10 cellular contexts compared by ENCODE assay signal in the genomic region with DNA sequence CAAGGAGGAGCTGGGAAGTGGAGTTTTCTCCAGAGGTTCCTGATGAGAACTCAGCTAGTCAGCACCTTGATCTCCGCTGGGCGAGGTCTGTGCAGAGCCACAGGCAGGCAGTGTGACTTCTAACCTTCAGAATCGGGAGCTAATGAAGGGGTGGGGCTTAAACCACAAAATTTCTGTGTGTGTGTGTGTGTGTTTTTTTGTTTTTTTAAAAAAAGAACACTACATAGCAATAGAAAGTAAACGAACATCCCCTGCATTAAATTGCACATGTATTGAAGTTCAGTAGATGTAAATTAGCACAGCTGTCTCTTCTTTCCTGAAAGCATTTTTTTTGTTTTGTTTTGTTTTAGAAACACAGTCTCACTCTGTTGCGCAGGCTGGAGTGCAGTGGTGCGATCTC. TPM values are rescaled to one million over a fixed set of nuclear protein-coding genes. Genes with fewer than 3 reads are reported as not detected.
DNase-seq lines count a peak whose midpoint lies in the region; ATAC-seq and TF ChIP-seq lines count a peak whose summit lies in the region.
"Had no signal": no experiment of that assay in that cellular context is flagged by ENCODE, and none has a peak within 500 bp of the region (broad histone marks: within the 10 kb centered on the region; RNA-seq: fewer than 3 reads in every experiment).

No MANE protein-coding gene starts in this region.

- no peaks in the 10 kb centered on the region for H3K27me3 Mint-ChIP-seq in activated naive CD8-positive, alpha-beta T cell

- H2AFZ ChIP-seq in DND-41 (ENCODE audit: low read depth, low read length) = no peak overlapping the region

- peaks cover 7% of the 10 kb centered on the region for H3K27me3 ChIP-seq in DND-41 (ENCODE audit: insufficient read depth, low read length, poor library complexity)

- H4K20me1 ChIP-seq in DND-41 (ENCODE audit: insufficient read depth, low read length) = no peaks in the 10 kb centered on the region

- H3K4me1 ChIP-seq in DND-41 (ENCODE audit: insufficient read depth, low read length) = peaks cover 16% of the 10 kb centered on the region

- no peaks in the 10 kb centered on the region for H3K36me3 ChIP-seq in DND-41 (ENCODE audit: insufficient read depth, low read length)

- DNase-seq in DND-41 (peak; percentile 32), DMS153 (lab: John Stamatoyannopoulos, UW) (no peak), COR-L47 (lab: John Stamatoyannopoulos, UW) (no peak), mesenteric fat pad (ENCODE audit: low spot score) (no peak)
- no peak for DNase-seq in stimulated activated naive CD4-positive, alpha-beta T cell treated with Interleukin-2 at 50 U/mL for 16 hours (lab: John Stamatoyannopoulos, UW)
- DNase-seq: NCI-H187 treated with DMSO at 0.1 percent for 48 hours, NCI-H774 had no signal

- no peaks in the 10 kb centered on the region for H3K9me3 ChIP-seq in DND-41 (ENCODE audit: insufficient read depth, low read length, severe bottlenecking)

- H3K4me3 ChIP-seq in DND-41 (ENCODE audit: low read depth in 1 of 2, low read length in 2 of 2) = no peak overlapping the region

- no peak for TF ChIP-seq CTCF in DND-41 (IDR thresholded peaks at IDR 0.05; ENCODE audit: borderline replicate concordance, extremely low read depth, low read length, poor library complexity, severe bottlenecking)

- ATAC-seq in DND-41 (ENCODE audit: insufficient read depth, low read depth) (peak; percentile 73), GM18867 (IDR thresholded peaks at IDR 0.05; ENCODE audit: unreplicated experiment) (peak; percentile 59), HG03354 (IDR thresholded peaks at IDR 0.05; ENCODE audit: poor library complexity, severe bottlenecking, unreplicated experiment) (peak; percentile 68)

- H3K4me1 Mint-ChIP-seq in activated naive CD8-positive, alpha-beta T cell (ENCODE audit: low read depth) = peaks cover 30% of the 10 kb centered on the region

- no peak overlapping the region for H3K9ac ChIP-seq in DND-41 (ENCODE audit: low read depth, low read length)

- no peak overlapping the region for H3K27ac ChIP-seq in DND-41 (ENCODE audit: low read length)

- H3K79me2 ChIP-seq in DND-41 (ENCODE audit: insufficient read depth, low read length) = no peaks in the 10 kb centered on the region

- H3K4me2 ChIP-seq in DND-41 (ENCODE audit: insufficient read depth, low read length) = no peak overlapping the region

- H3K4me3 Mint-ChIP-seq in activated naive CD8-positive, alpha-beta T cell = no peak overlapping the region

- H3K36me3 Mint-ChIP-seq in activated naive CD8-positive, alpha-beta T cell = no peaks in the 10 kb centered on the region

- H3K27ac Mint-ChIP-seq in activated naive CD8-positive, alpha-beta T cell = peak overlapping the region; percentile 88

- no peaks in the 10 kb centered on the region for H3K9me3 Mint-ChIP-seq in activated naive CD8-positive, alpha-beta T cell (ENCODE audit: low read depth)

RNA-seq across cellular contexts. Expression of gene RBM17, which starts 46.2 kb away (rescaled TPM):
- 137 TPM for total RNA-seq in mesenteric fat pad
